ENCODE assay signal across 34 cellular contexts in the genomic region with DNA sequence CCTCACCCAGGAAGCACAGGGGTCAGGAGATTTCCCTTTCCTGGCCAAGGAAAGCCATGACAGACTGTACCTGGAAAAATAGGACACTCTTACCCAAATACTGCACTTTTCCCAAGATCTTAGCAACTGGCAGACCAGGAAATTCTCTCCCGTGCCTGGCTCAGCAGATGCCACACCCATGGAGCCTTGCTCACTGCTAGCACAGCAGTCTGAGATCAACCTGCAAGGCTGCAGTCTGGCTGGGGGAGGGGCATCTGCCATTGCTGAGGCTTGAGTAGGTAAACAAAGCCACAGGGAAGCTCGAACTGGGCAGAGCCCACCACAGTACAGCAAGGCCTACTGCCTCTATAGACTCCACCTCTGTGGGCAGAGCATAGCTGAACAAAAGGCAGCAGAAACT.
"Had no signal": no experiment of that assay in that cellular context is flagged by ENCODE, and none has a peak within 500 bp of the region (broad histone marks: within the 10 kb centered on the region; RNA-seq: fewer than 3 reads in every experiment).

No MANE protein-coding gene starts in this region.

- H3K27ac ChIP-seq: adrenal gland, body of pancreas, breast epithelium, cardiac muscle cell, coronary artery, dorsolateral prefrontal cortex, esophagus muscularis mucosa, foreskin keratinocyte, gastrocnemius medialis, WERI-Rb-1 had no signal

- H3K4me3 ChIP-seq: adrenal gland, body of pancreas, breast epithelium, cardiac muscle cell, coronary artery, dorsolateral prefrontal cortex, esophagus muscularis mucosa, gastrocnemius medialis had no signal

- H3K36me3 ChIP-seq: adrenal gland, breast epithelium, cardiac muscle cell, esophagus muscularis mucosa, gastrocnemius medialis, WERI-Rb-1 had no signal

- H3K9me3 ChIP-seq: adrenal gland, breast epithelium, esophagus muscularis mucosa, gastrocnemius medialis had no signal

- H3K4me1 ChIP-seq: adrenal gland, body of pancreas, breast epithelium, esophagus muscularis mucosa, foreskin keratinocyte, gastrocnemius medialis had no signal

- DNase-seq: activated B cell treated with CpG ODN at 0.5 μM for 24 hours; activated CD4-positive, alpha-beta memory T cell treated with anti-CD3 and anti-CD28 coated beads for 36 hours; activated CD4-positive, alpha-beta T cell treated with anti-CD3 and anti-CD28 coated beads for 36 hours; activated CD4-positive, alpha-beta T cell treated with anti-CD3 and anti-CD28 coated beads, Interleukin-2, amount 10 ng/mL, durations not matched to agents 24 days and 14 days; activated CD4-positive, CD25-positive, alpha-beta regulatory T cell treated with anti-CD3 and anti-CD28 coated beads, Interleukin-2, amount 50 U/mL, for 72 hours; activated CD8-positive, alpha-beta memory T cell treated with anti-CD3 and anti-CD28 coated beads, Interleukin-2, amount 10 ng/mL, durations not matched to agents 7 days and 5 days; activated CD8-positive, alpha-beta memory T cell treated with anti-CD3 and anti-CD28 coated beads, Interleukin-2, amount 50 U/mL, for 4 hours; activated CD8-positive, alpha-beta T cell treated with anti-CD3 and anti-CD28 coated beads, Interleukin-2, amount 10 ng/mL, durations not matched to agents 7 days and 5 days; activated effector memory CD4-positive, alpha-beta T cell treated with anti-CD3 and anti-CD28 coated beads, Interleukin-2, amount 50 U/mL, for 16 hours; activated naive CD4-positive, alpha-beta T cell treated with anti-CD3 and anti-CD28 coated beads for 36 hours; activated naive CD8-positive, alpha-beta T cell treated with anti-CD3 and anti-CD28 coated beads for 36 hours; activated naive CD8-positive, alpha-beta T cell treated with anti-CD3 and anti-CD28 coated beads, Interleukin-2, amount 50 U/mL, for 24 hours; activated T-cell treated with anti-CD3 and anti-CD28 coated beads, Interleukin-2, amount 50 U/mL, for 1 hour; activated T-cell treated with anti-CD3 and anti-CD28 coated beads, Interleukin-2, amount 50 U/mL, for 48 hours; adrenal gland; amygdala; aorta; body of pancreas; central memory CD4-positive, alpha-beta T cell; cerebellar nuclear complex; dorsolateral prefrontal cortex; effector memory CD4-positive, alpha-beta T cell; endodermal cell; erythroblast; foreskin keratinocyte; gastrocnemius medialis; T-helper 1 cell; T-helper 17 cell; T1000; WERI-Rb-1 had no signal

- H3K27me3 ChIP-seq: adrenal gland, body of pancreas, breast epithelium, cardiac muscle cell, dorsolateral prefrontal cortex, esophagus muscularis mucosa, foreskin keratinocyte, gastrocnemius medialis had no signal

- ATAC-seq: activated CD4-positive, alpha-beta T cell treated with anti-CD3 and anti-CD28 coated beads for 36 hours; activated CD8-positive, alpha-beta memory T cell treated with anti-CD3 and anti-CD28 coated beads, Interleukin-2, amount 10 ng/mL, durations not matched to agents 7 days and 5 days; activated CD8-positive, alpha-beta T cell treated with anti-CD3 and anti-CD28 coated beads, Interleukin-2, amount 10 ng/mL, durations not matched to agents 7 days and 5 days; activated naive CD8-positive, alpha-beta T cell treated with anti-CD3 and anti-CD28 coated beads, Interleukin-2, amount 50 U/mL, for 24 hours; body of pancreas; foreskin keratinocyte; gastrocnemius medialis; T-helper 17 cell had no signal
